Comparison of ENCODE assay signal across 8 cellular contexts in the genomic region with DNA sequence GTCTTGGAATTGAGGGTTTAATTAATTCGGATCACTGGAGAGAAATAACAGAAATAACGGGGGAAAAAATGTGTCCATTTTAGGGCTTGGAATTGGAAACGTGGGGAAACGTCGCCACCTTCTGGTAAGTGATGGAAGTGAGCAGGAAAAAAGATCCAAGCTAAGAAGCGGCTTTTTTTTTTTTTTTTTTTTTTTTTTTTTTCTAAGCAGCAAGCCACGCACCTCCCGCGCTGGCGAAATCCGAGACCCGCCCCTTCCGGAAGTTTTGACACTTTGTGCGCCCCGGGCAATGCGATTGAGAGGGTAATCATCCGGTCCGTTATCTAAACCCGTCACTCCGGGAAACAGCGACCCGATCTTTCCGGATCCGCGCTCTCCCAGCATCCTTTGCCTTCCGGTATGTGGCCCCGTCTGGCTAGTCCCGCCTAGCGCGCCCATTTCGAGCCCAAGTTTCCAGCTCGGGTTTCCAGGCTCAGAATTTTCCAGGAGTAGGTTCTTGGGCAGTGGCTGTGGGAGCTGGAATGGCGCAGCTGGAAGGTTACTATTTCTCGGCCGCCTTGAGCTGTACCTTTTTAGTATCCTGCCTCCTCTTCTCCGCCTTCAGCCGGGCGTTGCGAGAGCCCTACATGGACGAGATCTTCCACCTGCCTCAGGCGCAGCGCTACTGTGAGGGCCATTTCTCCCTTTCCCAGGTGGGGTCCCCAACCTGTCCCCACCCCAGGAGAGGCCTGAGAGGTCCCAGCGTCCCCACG. TPM values are rescaled to one million over a fixed set of nuclear protein-coding genes. Genes with fewer than 3 reads are reported as not detected.
A peak's percentile ranks its signal among the peaks of the same experiment; 100 is the strongest.
DNase-seq lines count a peak whose midpoint lies in the region; ATAC-seq and TF ChIP-seq lines count a peak whose summit lies in the region.

A gene with protein sequence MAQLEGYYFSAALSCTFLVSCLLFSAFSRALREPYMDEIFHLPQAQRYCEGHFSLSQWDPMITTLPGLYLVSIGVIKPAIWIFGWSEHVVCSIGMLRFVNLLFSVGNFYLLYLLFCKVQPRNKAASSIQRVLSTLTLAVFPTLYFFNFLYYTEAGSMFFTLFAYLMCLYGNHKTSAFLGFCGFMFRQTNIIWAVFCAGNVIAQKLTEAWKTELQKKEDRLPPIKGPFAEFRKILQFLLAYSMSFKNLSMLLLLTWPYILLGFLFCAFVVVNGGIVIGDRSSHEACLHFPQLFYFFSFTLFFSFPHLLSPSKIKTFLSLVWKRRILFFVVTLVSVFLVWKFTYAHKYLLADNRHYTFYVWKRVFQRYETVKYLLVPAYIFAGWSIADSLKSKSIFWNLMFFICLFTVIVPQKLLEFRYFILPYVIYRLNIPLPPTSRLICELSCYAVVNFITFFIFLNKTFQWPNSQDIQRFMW (plus strand): TSS at position 418 of the 752 bp plus-strand sequence. CDS start 104 bp downstream, at position 522.

- H3K4me1 ChIP-seq in spleen: peaks cover 11 to 36% (median 22%) of the 10 kb centered on the region in 6 donors

- no peaks in the 10 kb centered on the region for H3K9me3 Mint-ChIP-seq in activated B cell treated with CpG ODN at 0.5 μM for 24 hours

- peak within 1 kb of the TSS; percentile 83 to 93 (median 90) for H3K27ac ChIP-seq in spleen

- DNase-seq in AG09319 (ENCODE audit: extremely low read depth, low read depth) (peak; percentile 95), NCI-H345 (lab: John Stamatoyannopoulos, UW) (peak; percentile 98), activated B cell treated with CpG ODN at 0.5 μM for 24 hours (peak; percentile 90), inferior parietal cortex (ENCODE audit: extremely low spot score) (peak; percentile 98), spleen (peak; percentile 97)
- peak; percentile 97 for DNase-seq in central memory CD4-positive, alpha-beta T cell

- H3K4me3 Mint-ChIP-seq in activated B cell treated with CpG ODN at 0.5 μM for 24 hours: peak within 1 kb of the TSS; percentile 94

- H3K4me3 ChIP-seq in spleen: peak within 1 kb of the TSS; percentile 37 to 80 (median 62)

- POLR2A ChIA-PET in activated B cell treated with CpG ODN at 0.5 μM for 24 hours (lab: Charles Lee): interaction anchor here (0.6 to 3.3 kb wide), 7 partner anchors 1261 to 1655 kb away, joined by 3 to 77 read pairs (median 7); a partner anchor contains a TSS

- H3K36me3 ChIP-seq in spleen: peaks cover 0 to 30% (median 3%) of the 10 kb centered on the region in 6 donors

- TF ChIP-seq POLR2A in GM18951 (IDR thresholded peaks at IDR 0.05; ENCODE audit: extremely low read depth, insufficient read depth, insufficient read length) (peak; percentile 75), spleen (IDR thresholded peaks at IDR 0.05) (no peak)

- CTCF ChIA-PET in activated B cell treated with CpG ODN at 0.5 μM for 24 hours (lab: Charles Lee): interaction anchor here (1.2 to 4.2 kb wide), 3 partner anchors 13 to 1566 kb away, joined by 3 to 51 read pairs (median 10); a partner anchor contains a TSS

- no peaks in the 10 kb centered on the region for H3K27me3 ChIP-seq in spleen (replicated peaks in 1 of 7)

- peaks cover 4% of the 10 kb centered on the region for H3K27me3 Mint-ChIP-seq in activated B cell treated with CpG ODN at 0.5 μM for 24 hours

- intact Hi-C loops in activated B cell treated with CpG ODN at 0.5 μM for 24 hours (cut with micrococcal nuclease): loop anchor here (1.0 to 10.0 kb wide), 4 partner anchors 1127 to 1657 kb away; a partner anchor contains a TSS
- intact Hi-C loops in spleen (cut with DNase I; ENCODE audit: low total_unique reads): loop anchor here (5.0 kb wide), 1 partner anchor 1265 kb away; a partner anchor contains a TSS

- peak within 1 kb of the TSS; percentile 92 for H3K27ac Mint-ChIP-seq in activated B cell treated with CpG ODN at 0.5 μM for 24 hours

- in situ Hi-C loops in GM18951 (cut with MboI; ENCODE audit: low sequenced_read_pairs, unreplicated experiment): loop anchor here (25.0 kb wide), 4 partner anchors 585 to 1560 kb away; a partner anchor contains a TSS

- H3K9me3 ChIP-seq in spleen: no peaks in the 10 kb centered on the region

- peak; percentile 62 for TF ChIP-seq CTCF in AG09319 (IDR thresholded peaks at IDR 0.05; ENCODE audit: low read depth, low read length)
- TF ChIP-seq CTCF in activated B cell treated with CpG ODN at 0.5 μM for 24 hours (IDR thresholded peaks at IDR 0.05): peak; percentile 53
- TF ChIP-seq CTCF in spleen (IDR thresholded peaks at IDR 0.05 in 8 of 11, conservative IDR thresholded peaks at IDR 0.05 in 3 of 11): peak; percentile 61 to 97 (median 81)

- peak; percentile 100 for ATAC-seq in HG03196 (IDR thresholded peaks at IDR 0.05; ENCODE audit: unreplicated experiment)
- peak; percentile 98 for ATAC-seq in activated B cell treated with CpG ODN at 0.5 μM for 24 hours (ENCODE audit: low read depth)

- H3K4me1 Mint-ChIP-seq in activated B cell treated with CpG ODN at 0.5 μM for 24 hours: peaks cover 16% of the 10 kb centered on the region

- 0 to 1% (median 0%) methylated on average over 35 to 44 of the region's 44 CpGs for WGBS in spleen, 5 donors

- H3K36me3 Mint-ChIP-seq in activated B cell treated with CpG ODN at 0.5 μM for 24 hours (ENCODE audit: low read depth): peaks cover 23% of the 10 kb centered on the region

RNA-seq across cellular contexts. Expression of the gene that starts here (rescaled TPM):
- total RNA-seq in activated B cell treated with CpG ODN at 0.5 μM for 24 hours: 14.8 and 19.6 TPM in 2 replicates
- total RNA-seq in spleen: 10 to 100 TPM; 10.9 to 23.8 (median 14.8) TPM
- polyA plus RNA-seq in spleen: 1 to 10 TPM in 2 of 3 donors, under 1 TPM in 1; 0.46 to 1.2 (median 1.1) TPM

Comparison
In these comparisons a context has a peak if more than half of its experiments do, and no peak if none do; other contexts are left out.
1. Peak in every context shown above with its lines: DNase-seq, ATAC-seq, H3K4me3 ChIP-seq and H3K27ac ChIP-seq.